21 cellular contexts compared by ENCODE assay signal in the genomic region with DNA sequence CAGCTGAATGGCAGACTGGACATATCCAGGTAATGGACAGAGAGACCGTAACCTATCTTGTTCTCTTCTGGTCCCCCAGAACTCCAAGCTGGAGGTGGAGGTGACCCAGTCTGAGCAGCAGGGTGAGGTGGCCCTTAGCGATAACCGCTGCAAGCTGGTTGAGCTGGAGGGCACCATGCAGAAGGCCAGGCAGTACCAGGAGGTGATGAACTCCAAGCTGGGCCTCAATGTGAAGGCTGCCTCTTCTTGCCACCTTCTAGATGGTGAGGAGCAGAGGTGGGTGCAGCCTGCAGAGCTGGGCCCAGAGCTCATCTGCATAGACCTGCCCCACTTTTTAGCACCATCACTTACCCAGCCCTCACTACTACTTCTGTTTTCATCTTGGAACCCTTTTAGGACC. TPM values are rescaled to one million over a fixed set of nuclear protein-coding genes. Genes with fewer than 3 reads are reported as not detected.
A peak's percentile ranks its signal among the peaks of the same experiment; 100 is the strongest.
DNase-seq lines count a peak whose midpoint lies in the region; ATAC-seq and FAIRE-seq lines count a peak whose summit lies in the region.
"Had no signal": no experiment of that assay in that cellular context is flagged by ENCODE, and none has a peak within 500 bp of the region (broad histone marks: within the 10 kb centered on the region; RNA-seq: fewer than 3 reads in every experiment).

No MANE protein-coding gene starts in this region.

- H3K4me3 Mint-ChIP-seq in stimulated activated naive CD8-positive, alpha-beta T cell treated with anti-CD3 and anti-CD28 coated beads, Interleukin-15, amount 100 ng/mL, for 72 hours = no peak overlapping the region
- H3K4me3 Mint-ChIP-seq: CD4-positive, CD25-positive, alpha-beta regulatory T cell; CD8-positive, alpha-beta memory T cell; H9 had no signal

- no peak overlapping the region for H2AFZ ChIP-seq in Karpas-422 (ENCODE audit: low read length)

- H3K27ac ChIP-seq in Karpas-422 (ENCODE audit: low read length) = no peak overlapping the region

- no peaks in the 10 kb centered on the region for H4K20me1 ChIP-seq in Karpas-422 (ENCODE audit: insufficient read depth, low read depth, low read length)

- no peak overlapping the region for H3K4me3 ChIP-seq in Karpas-422 (ENCODE audit: low read length)

- no peak overlapping the region for H3K27ac Mint-ChIP-seq in stimulated activated naive CD8-positive, alpha-beta T cell treated with anti-CD3 and anti-CD28 coated beads, Interleukin-15, amount 100 ng/mL, for 72 hours
- H3K27ac Mint-ChIP-seq: CD4-positive, CD25-positive, alpha-beta regulatory T cell; H9 had no signal

- no peak for ATAC-seq in stimulated activated naive CD8-positive, alpha-beta T cell treated with anti-CD3 and anti-CD28 coated beads, Interleukin-15, Interleukin-2, amounts not matched to agents 100 U/mL and 50 U/mL, for 24 hours
- no peak for ATAC-seq in stimulated activated naive CD8-positive, alpha-beta T cell treated with anti-CD3 and anti-CD28 coated beads, Interleukin-15, amount 100 ng/mL, for 72 hours
- ATAC-seq in sciatic nerve (no peak), HG02763 (IDR thresholded peaks at IDR 0.05; ENCODE audit: unreplicated experiment) (no peak)

- no peaks in the 10 kb centered on the region for H3K9me3 ChIP-seq in Karpas-422 (ENCODE audit: low read length)
- H3K9me3 ChIP-seq: BE2C had no signal

- no peaks in the 10 kb centered on the region for H3K27me3 ChIP-seq in Karpas-422 (ENCODE audit: low read length)
- H3K27me3 ChIP-seq: BE2C had no signal

- H3K4me1 Mint-ChIP-seq in stimulated activated naive CD8-positive, alpha-beta T cell treated with anti-CD3 and anti-CD28 coated beads, Interleukin-15, amount 100 ng/mL, for 72 hours = no peaks in the 10 kb centered on the region
- H3K4me1 Mint-ChIP-seq: CD4-positive, CD25-positive, alpha-beta regulatory T cell; CD8-positive, alpha-beta memory T cell had no signal

- H3K4me1 ChIP-seq in Karpas-422 (ENCODE audit: low read length) = no peaks in the 10 kb centered on the region
- H3K4me1 ChIP-seq: BE2C had no signal

- peak; percentile 1 for DNase-seq in stimulated activated naive CD8-positive, alpha-beta T cell treated with anti-CD3 and anti-CD28 coated beads, Interleukin-15, Interleukin-2, amounts not matched to agents 100 U/mL and 50 U/mL, for 24 hours
- no peak for DNase-seq in stimulated activated naive CD8-positive, alpha-beta T cell treated with anti-CD3 and anti-CD28 coated beads, Interleukin-15, amount 100 ng/mL, for 72 hours
- DNase-seq in islet precursor cell (peak; percentile 35), sciatic nerve (ENCODE audit: low spot score) (peak; percentile 7), urothelium cell line (ENCODE audit: low spot score) (no peak), Karpas-422 (no peak), NCI-H128 (lab: John Stamatoyannopoulos, UW; ENCODE audit: unreplicated experiment) (no peak)
- DNase-seq: ACHN; BE2C; Caco-2; CD4-positive, CD25-positive, alpha-beta regulatory T cell; CD8-positive, alpha-beta memory T cell; H9 had no signal

- intact Hi-C loops in sciatic nerve (cut with DNase I) = no loop called here

- peak; percentile 52 for FAIRE-seq in urothelium cell line (lab: Jason Lieb, UNC)
- FAIRE-seq: A204.1, D721Med, G401.6, GM12891, GM19239, H1 had no signal

- no peaks in the 10 kb centered on the region for H3K79me2 ChIP-seq in Karpas-422 (ENCODE audit: low read length)

- H3K9me3 Mint-ChIP-seq in stimulated activated naive CD8-positive, alpha-beta T cell treated with anti-CD3 and anti-CD28 coated beads, Interleukin-15, amount 100 ng/mL, for 72 hours = no peaks in the 10 kb centered on the region
- H3K9me3 Mint-ChIP-seq: CD8-positive, alpha-beta memory T cell had no signal

- no peaks in the 10 kb centered on the region for H3K36me3 ChIP-seq in Karpas-422 (ENCODE audit: insufficient read depth, low read length)
- H3K36me3 ChIP-seq: BE2C had no signal

- H3K9ac ChIP-seq in Karpas-422 (ENCODE audit: low read length) = no peak overlapping the region

- H3K27me3 Mint-ChIP-seq in stimulated activated naive CD8-positive, alpha-beta T cell treated with anti-CD3 and anti-CD28 coated beads, Interleukin-15, amount 100 ng/mL, for 72 hours = peaks cover 32% of the 10 kb centered on the region

- no peak overlapping the region for H3K4me2 ChIP-seq in Karpas-422 (ENCODE audit: low read depth, low read length, poor library complexity, severe bottlenecking)

- no peaks in the 10 kb centered on the region for H3K9me2 ChIP-seq in Karpas-422 (replicated peaks; ENCODE audit: insufficient read depth, low read length)

RNA-seq across cellular contexts. Expression of gene KRT86, which starts 7.2 kb away (rescaled TPM):
- 0.45 TPM for total RNA-seq in sciatic nerve
- not detected in 2 replicates for total RNA-seq in Karpas-422 (2014; rRNA removed; shearing (Covaris generic); ENCODE audit: low replicate concordance)
- total RNA-seq: Caco-2; CD4-positive, CD25-positive, alpha-beta regulatory T cell; H1; H9 had no signal

RNA-seq across cellular contexts. Expression of gene KRT81, which starts 24.1 kb away (rescaled TPM):
- not detected for total RNA-seq in sciatic nerve
- total RNA-seq in Karpas-422 (2014; rRNA removed; shearing (Covaris generic); ENCODE audit: low replicate concordance) = not detected in 2 replicates
- total RNA-seq: CD4-positive, CD25-positive, alpha-beta regulatory T cell; CD8-positive, alpha-beta memory T cell; H1; H9; HT-29 had no signal

RNA-seq across cellular contexts. Expression of gene KRT7, which starts 34.2 kb away (rescaled TPM):
- total RNA-seq in sciatic nerve = 4.0 TPM
- total RNA-seq in Karpas-422 (2014; rRNA removed; shearing (Covaris generic); ENCODE audit: low replicate concordance) = not detected in 2 replicates
- total RNA-seq: CD4-positive, CD25-positive, alpha-beta regulatory T cell had no signal

RNA-seq across cellular contexts. Expression of gene KRT83, which starts 53.9 kb away (rescaled TPM):
- not detected for total RNA-seq in sciatic nerve
- total RNA-seq in Karpas-422 (2014; rRNA removed; shearing (Covaris generic); ENCODE audit: low replicate concordance) = not detected in 2 replicates
- total RNA-seq: Caco-2; CD4-positive, CD25-positive, alpha-beta regulatory T cell; CD8-positive, alpha-beta memory T cell; H1; H9 had no signal

Comparison
In these comparisons a context has a peak if more than half of its experiments do, and no peak if none do; other contexts are left out.
1. DNase-seq: peak in stimulated activated naive CD8-positive, alpha-beta T cell treated with anti-CD3 and anti-CD28 coated beads, Interleukin-15, Interleukin-2, amounts not matched to agents 100 U/mL and 50 U/mL, for 24 hours (single experiment), islet precursor cell (single experiment) and sciatic nerve (single experiment); none in stimulated activated naive CD8-positive, alpha-beta T cell treated with anti-CD3 and anti-CD28 coated beads, Interleukin-15, amount 100 ng/mL, for 72 hours (0 of 2), urothelium cell line (single experiment), Karpas-422 (single experiment) and NCI-H128 (single experiment).